In the genomic region with DNA sequence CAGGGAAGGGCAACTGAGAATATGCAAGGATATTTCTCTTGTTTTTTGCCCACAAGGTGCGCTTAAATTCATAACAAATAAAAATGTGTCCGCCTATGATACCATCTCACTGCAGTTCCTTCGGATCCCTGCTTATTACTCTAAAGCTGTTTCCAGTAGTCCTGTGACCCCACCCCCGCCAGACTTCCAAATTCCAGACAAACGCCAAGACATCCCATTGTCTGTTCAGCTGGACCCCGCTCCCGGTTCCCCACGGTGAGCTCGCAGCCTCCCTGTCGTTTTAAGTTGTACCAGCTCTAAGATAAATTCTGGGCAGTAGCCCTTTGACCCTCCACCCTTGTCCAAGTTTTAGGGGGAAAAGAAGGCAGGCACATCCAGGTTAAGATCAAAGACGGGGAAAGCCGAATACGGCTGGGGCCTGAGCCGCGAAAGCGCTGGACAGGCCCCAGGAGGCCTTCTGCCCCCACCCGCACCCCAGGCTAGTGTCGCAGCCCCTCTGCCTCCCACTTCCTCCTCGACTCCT, we compare ENCODE assay signal across 8 cellular contexts. TPM values are rescaled to one million over a fixed set of nuclear protein-coding genes. Genes with fewer than 3 reads are reported as not detected.
DNase-seq lines count a peak whose midpoint lies in the region; ATAC-seq, FAIRE-seq and TF ChIP-seq lines count a peak whose summit lies in the region.

No MANE protein-coding gene starts in this region.

- peak overlapping the region; percentile 62 for H3K4me2 ChIP-seq in parathyroid adenoma (ENCODE audit: low read length)

- TF ChIP-seq CTCF in foreskin fibroblast (IDR thresholded peaks at IDR 0.05; ENCODE audit: low read depth, low read length) (no peak), parathyroid adenoma (IDR thresholded peaks at IDR 0.05) (no peak), D721Med (IDR thresholded peaks at IDR 0.05; ENCODE audit: insufficient read depth, missing control alignments) (no peak)

- H3K9me3 ChIP-seq in CD4-positive, CD25-positive, alpha-beta regulatory T cell (ENCODE audit: control insufficient read depth in 2 of 2, low read length in 2 of 2): no peaks in the 10 kb centered on the region
- no peaks in the 10 kb centered on the region for H3K9me3 ChIP-seq in parathyroid adenoma (ENCODE audit: control insufficient read depth, low read length)

- peak overlapping the region; percentile 97 to 98 (median 97) for H3K27ac Mint-ChIP-seq in CD4-positive, CD25-positive, alpha-beta regulatory T cell

- H3K36me3 Mint-ChIP-seq in CD4-positive, CD25-positive, alpha-beta regulatory T cell: peaks cover 18% of the 10 kb centered on the region

- H3K27ac ChIP-seq in CD4-positive, CD25-positive, alpha-beta regulatory T cell (ENCODE audit: insufficient read depth, low read length, poor library complexity, severe bottlenecking): peak overlapping the region; percentile 84
- H3K27ac ChIP-seq in parathyroid adenoma: peak overlapping the region; percentile 85

- H3K4me3 ChIP-seq in CD4-positive, CD25-positive, alpha-beta regulatory T cell (ENCODE audit: low read depth, low read length): peak overlapping the region; percentile 86
- H3K4me3 ChIP-seq in foreskin fibroblast (ENCODE audit: low read depth in 1 of 2, low read length in 2 of 2) (peak overlapping the region; percentile 73 to 75), parathyroid adenoma (ENCODE audit: low read depth, low read length) (peak overlapping the region; percentile 99)

- peak overlapping the region; percentile 95 to 99 (median 96) for H3K4me3 Mint-ChIP-seq in CD4-positive, CD25-positive, alpha-beta regulatory T cell

- peaks cover 65% of the 10 kb centered on the region for H3K4me1 ChIP-seq in CD4-positive, CD25-positive, alpha-beta regulatory T cell (ENCODE audit: control insufficient read depth, insufficient read depth, low read length, poor library complexity, severe bottlenecking)
- peaks cover 12% of the 10 kb centered on the region for H3K4me1 ChIP-seq in parathyroid adenoma

- FAIRE-seq in D721Med (lab: Jason Lieb, UNC): no peak

- peaks cover 19% of the 10 kb centered on the region for H3K36me3 ChIP-seq in CD4-positive, CD25-positive, alpha-beta regulatory T cell (ENCODE audit: control insufficient read depth, insufficient read depth, low read length)
- H3K36me3 ChIP-seq in parathyroid adenoma (ENCODE audit: control insufficient read depth, insufficient read depth, low read length): no peaks in the 10 kb centered on the region

- no peak for DNase-seq in CD4-positive, CD25-positive, alpha-beta regulatory T cell
- DNase-seq in SW480 (ENCODE audit: low spot score): peak; percentile 21
- DNase-seq in foreskin fibroblast: peak in 1 of 2 donors; percentile 55
- DNase-seq in D721Med (ENCODE audit: insufficient read length, low spot score): no peak
- DNase-seq in activated gamma-delta T cell (lab: John Stamatoyannopoulos, UW): no peak

- no peaks in the 10 kb centered on the region for H3K27me3 ChIP-seq in CD4-positive, CD25-positive, alpha-beta regulatory T cell (ENCODE audit: control insufficient read depth, insufficient read depth, low read length)
- no peaks in the 10 kb centered on the region for H3K27me3 ChIP-seq in parathyroid adenoma (ENCODE audit: control insufficient read depth, insufficient read depth, low read length)

- no peaks in the 10 kb centered on the region for H3K9me3 Mint-ChIP-seq in CD4-positive, CD25-positive, alpha-beta regulatory T cell

- H3K4me1 Mint-ChIP-seq in CD4-positive, CD25-positive, alpha-beta regulatory T cell: peaks cover 31 to 72% (median 56%) of the 10 kb centered on the region in 4 donors

- peak in 1 of 2 donors; percentile 7 for ATAC-seq in CD4-positive, CD25-positive, alpha-beta regulatory T cell (ENCODE audit: low read depth in 2 of 2)
- ATAC-seq in GM21737 (IDR thresholded peaks at IDR 0.05; ENCODE audit: unreplicated experiment) (peak; percentile 20), HG03354 (IDR thresholded peaks at IDR 0.05; ENCODE audit: poor library complexity, severe bottlenecking, unreplicated experiment) (no peak)

- peaks cover 11% of the 10 kb centered on the region for H3K79me2 ChIP-seq in parathyroid adenoma

- H3K27me3 Mint-ChIP-seq in CD4-positive, CD25-positive, alpha-beta regulatory T cell: no peaks in the 10 kb centered on the region

- H2AFZ ChIP-seq in parathyroid adenoma: peak overlapping the region; percentile 59

- peak overlapping the region; percentile 51 for H3K9ac ChIP-seq in parathyroid adenoma

RNA-seq across cellular contexts. Expression of gene ARL6IP1, which starts 0.6 kb away (rescaled TPM):
- total RNA-seq in CD4-positive, CD25-positive, alpha-beta regulatory T cell: 110 TPM
- polyA plus RNA-seq in CD4-positive, CD25-positive, alpha-beta regulatory T cell: 100 to 1,000 TPM; 279 to 374 (median 304) TPM

RNA-seq across cellular contexts. Expression of gene RPS15A, which starts 10.6 kb away (rescaled TPM):
- total RNA-seq in CD4-positive, CD25-positive, alpha-beta regulatory T cell: 2,539 TPM
- polyA plus RNA-seq in CD4-positive, CD25-positive, alpha-beta regulatory T cell: 1,000 to 10,000 TPM; 2,846 to 4,681 (median 4,057) TPM
